In genomic region chr3:98501270-98501669, GRCh38 we compare ENCODE assay signal across 35 cellular contexts. TPM values are rescaled to one million over a fixed set of nuclear protein-coding genes. Genes with fewer than 3 reads are reported as not detected.
"Had no signal": no experiment of that assay in that cellular context is flagged by ENCODE, and none has a peak within 500 bp of the region (broad histone marks: within the 10 kb centered on the region; RNA-seq: fewer than 3 reads in every experiment).

No MANE protein-coding gene starts in this region.

- H3K4me3 ChIP-seq: PC-9, SJSA1 had no signal

- FAIRE-seq: bronchial epithelial cell, RCC 7860 had no signal

- H3K9me3 ChIP-seq: SJSA1, SK-N-SH had no signal

- H3K9ac ChIP-seq: SK-N-SH had no signal

- H3K36me3 ChIP-seq: SJSA1, WERI-Rb-1 had no signal

- DNase-seq: activated CD4-positive, alpha-beta memory T cell treated with anti-CD3 and anti-CD28 coated beads, Interleukin-2, amount 10 ng/mL, durations not matched to agents 7 days and 5 days; activated CD4-positive, alpha-beta T cell treated with anti-CD3 and anti-CD28 coated beads for 1 hour; activated CD4-positive, alpha-beta T cell treated with anti-CD3 and anti-CD28 coated beads for 48 hours; activated CD4-positive, CD25-positive, alpha-beta regulatory T cell; activated CD8-positive, alpha-beta memory T cell treated with anti-CD3 and anti-CD28 coated beads for 24 hours; activated CD8-positive, alpha-beta memory T cell treated with anti-CD3 and anti-CD28 coated beads, Interleukin-2, amount 10 ng/mL, durations not matched to agents 7 days and 5 days; activated CD8-positive, alpha-beta memory T cell treated with anti-CD3 and anti-CD28 coated beads, Interleukin-2, amount 50 U/mL, for 48 hours; activated effector memory CD4-positive, alpha-beta T cell treated with Interleukin-2 at 50 U/mL for 16 hours; activated naive CD4-positive, alpha-beta T cell treated with anti-CD3 and anti-CD28 coated beads, Interleukin-2, amount 10 ng/mL, durations not matched to agents 7 days and 5 days; activated naive CD8-positive, alpha-beta T cell treated with anti-CD3 and anti-CD28 coated beads, Interleukin-2, amount 50 U/mL, for 24 hours; activated T-cell treated with anti-CD3 and anti-CD28 coated beads, Interleukin-2, amount 50 U/mL, for 48 hours; Karpas-422; KBM-7; NCI-H1048; NCI-H1105 treated with DMSO at 0.1 percent for 48 hours; NCI-H1436; NCI-H1694; NCI-H1930; NCI-H2081 treated with DMSO at 0.1 percent for 48 hours; NCI-H2171; NCI-H510A; NCI-H526; NCI-H774; PC-9; Right ventricle myocardium superior; SK-N-SH; T-helper 17 cell; T1000; WERI-Rb-1 had no signal

- H3K4me2 ChIP-seq: PC-9, SK-N-SH had no signal

- H3K4me1 ChIP-seq: SJSA1 had no signal

- H3K27ac ChIP-seq: PC-9, SJSA1, WERI-Rb-1 had no signal

RNA-seq across cellular contexts. Expression of gene OR5K2, which starts 3.8 kb away (rescaled TPM):
- total RNA-seq: activated CD4-positive, alpha-beta memory T cell treated with anti-CD3 and anti-CD28 coated beads, Interleukin-2, amount 10 ng/mL, durations not matched to agents 7 days and 5 days; activated CD8-positive, alpha-beta memory T cell treated with anti-CD3 and anti-CD28 coated beads, Interleukin-2, amount 10 ng/mL, durations not matched to agents 7 days and 5 days; bronchial epithelial cell; MCF 10A; OCI-LY7; PC-9; Right ventricle myocardium superior; SJSA1; T-helper 17 cell had no signal
- polyA plus RNA-seq: IgD-negative memory B cell, SK-N-SH had no signal

RNA-seq across cellular contexts. Expression of gene GPR15, which starts 30.5 kb away (rescaled TPM):
- total RNA-seq: bronchial epithelial cell, MCF 10A, PC-9, Right ventricle myocardium superior, SJSA1 had no signal
- polyA plus RNA-seq: SK-N-SH had no signal

RNA-seq across cellular contexts. Expression of gene OR5K1, which starts 38.3 kb away (rescaled TPM):
- total RNA-seq: activated CD4-positive, alpha-beta memory T cell treated with anti-CD3 and anti-CD28 coated beads, Interleukin-2, amount 10 ng/mL, durations not matched to agents 7 days and 5 days; activated CD8-positive, alpha-beta memory T cell treated with anti-CD3 and anti-CD28 coated beads, Interleukin-2, amount 10 ng/mL, durations not matched to agents 7 days and 5 days; bronchial epithelial cell; MCF 10A; OCI-LY7; PC-9; Right ventricle myocardium superior; SJSA1; T-helper 17 cell had no signal
- polyA plus RNA-seq: IgD-negative memory B cell, SK-N-SH had no signal
